ENCODE assay signal across 8 cellular contexts in the genomic region with DNA sequence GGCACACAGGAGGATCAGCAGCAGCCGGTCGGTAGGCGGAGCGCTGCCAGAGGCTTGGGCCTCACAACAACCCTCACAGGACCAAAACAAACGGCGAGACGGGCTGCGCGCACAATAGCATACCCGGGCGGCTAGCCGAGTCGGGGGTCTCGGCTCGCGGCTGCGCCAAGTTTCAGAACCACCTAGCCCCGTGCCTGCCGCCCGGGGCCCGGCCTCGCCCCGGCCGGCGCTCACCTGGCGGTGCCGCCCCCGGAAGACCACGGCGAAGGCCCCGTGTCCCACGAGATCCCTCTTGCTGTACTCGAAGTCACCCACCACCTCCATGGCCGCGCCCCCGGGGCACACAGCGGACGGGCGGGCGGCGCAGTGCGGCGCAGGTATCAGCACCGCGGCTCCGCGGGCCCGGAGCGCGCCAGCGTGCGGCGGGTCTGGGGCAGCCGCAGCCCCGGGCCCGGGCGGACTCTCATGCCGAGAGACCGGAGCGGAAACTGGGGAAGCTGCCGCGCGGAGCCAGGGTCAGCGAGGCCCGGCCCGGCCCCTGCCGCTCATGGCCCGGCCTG. TPM values are rescaled to one million over a fixed set of nuclear protein-coding genes. Genes with fewer than 3 reads are reported as not detected.
DNase-seq lines count a peak whose midpoint lies in the region; ATAC-seq and TF ChIP-seq lines count a peak whose summit lies in the region.

No MANE protein-coding gene starts in this region.

- peak overlapping the region; percentile 65 to 91 (median 82) for H3K27ac ChIP-seq in stomach

- no peaks in the 10 kb centered on the region for H3K27me3 Mint-ChIP-seq in natural killer cell (ENCODE audit: low read depth in 2 of 2)

- no peak for TF ChIP-seq EP300 in stomach (IDR thresholded peaks at IDR 0.05)

- peaks cover 0 to 15% (median 10%) of the 10 kb centered on the region in 4 donors for H3K36me3 ChIP-seq in stomach

- H3K4me1 Mint-ChIP-seq in natural killer cell, result peaks cover 7% of the 10 kb centered on the region in 2 donors

- H3K36me3 Mint-ChIP-seq in natural killer cell, result no peaks in the 10 kb centered on the region

- DNase-seq in GM13976 (ENCODE audit: low spot score) (peak; percentile 74), RKO (ENCODE audit: low spot score) (peak; percentile 66), foreskin fibroblast (peak; percentile 55 to 82), natural killer cell (peak; percentile 46), stomach (peak; percentile 70), GF-D8 (lab: John Stamatoyannopoulos, UW) (no peak)
- peak; percentile 45 for DNase-seq in activated effector memory CD4-positive, alpha-beta T cell treated with Interleukin-2 at 50 U/mL for 16 hours

- H3K27ac Mint-ChIP-seq in natural killer cell, result peak overlapping the region in 1 of 2 donors; percentile 73

- H3K4me3 ChIP-seq in foreskin fibroblast (ENCODE audit: low read depth in 1 of 2, low read length in 2 of 2), result peak overlapping the region; percentile 79 to 84
- H3K4me3 ChIP-seq in stomach, result peak overlapping the region; percentile 75 to 89 (median 87)

- H3K9me3 ChIP-seq in stomach, result no peaks in the 10 kb centered on the region

- no peaks in the 10 kb centered on the region for H3K27me3 ChIP-seq in stomach

- peak; percentile 23 for TF ChIP-seq CTCF in GM13976 (IDR thresholded peaks at IDR 0.05; ENCODE audit: borderline replicate concordance, control extremely low read depth, extremely low read depth, insufficient read depth, missing control alignments)
- TF ChIP-seq CTCF in foreskin fibroblast (IDR thresholded peaks at IDR 0.05; ENCODE audit: low read depth, low read length), result peak; percentile 26
- no peak for TF ChIP-seq CTCF in natural killer cell (IDR thresholded peaks at IDR 0.05)
- peak in 2 of 7 experiments; percentile 7 to 24 for TF ChIP-seq CTCF in stomach (IDR thresholded peaks at IDR 0.05)

- H3K4me3 Mint-ChIP-seq in natural killer cell, result peak overlapping the region; percentile 86

- intact Hi-C loops in natural killer cell (cut with micrococcal nuclease), result no loop called here
- intact Hi-C loops in stomach (cut with DNase I; ENCODE audit: low total_unique reads), result no loop called here

- no peak for TF ChIP-seq POLR2A in stomach (IDR thresholded peaks at IDR 0.05)

- peaks cover 13 to 27% (median 19%) of the 10 kb centered on the region in 4 donors for H3K4me1 ChIP-seq in stomach

- in situ Hi-C loops in GM13976 (cut with MboI; ENCODE audit: low sequenced_read_pairs, unreplicated experiment), result no loop called here

- peak; percentile 49 for ATAC-seq in HG03175 (IDR thresholded peaks at IDR 0.05; ENCODE audit: unreplicated experiment)
- peak; percentile 63 to 78 (median 70) for ATAC-seq in natural killer cell

- 0 to 1% (median 0%) methylated on average over 7 to 68 of the region's 68 CpGs for WGBS in stomach, 5 donors

- H3K9me3 Mint-ChIP-seq in natural killer cell, result no peaks in the 10 kb centered on the region

RNA-seq across cellular contexts. Expression of gene ULK2, which starts 0.6 kb away (rescaled TPM):
- 10 to 100 TPM; 13.7 to 20.6 (median 19.2) TPM for total RNA-seq in natural killer cell
- 100 to 1,000 TPM in 1 of 5 donors, 10 to 100 TPM in 3, under 1 TPM in 1; 0.29 to 254 (median 22.7) TPM for total RNA-seq in stomach
- 1 to 10 TPM; 6.3 to 7.2 (median 6.4) TPM for polyA plus RNA-seq in stomach
